12 cellular contexts compared by ENCODE assay signal in genomic region chr1:150532860-150533259, GRCh38. TPM values are rescaled to one million over a fixed set of nuclear protein-coding genes. Genes with fewer than 3 reads are reported as not detected.
A peak's percentile ranks its signal among the peaks of the same experiment; 100 is the strongest.
DNase-seq lines count a peak whose midpoint lies in the region; ATAC-seq and TF ChIP-seq lines count a peak whose summit lies in the region.
"Had no signal": no experiment of that assay in that cellular context is flagged by ENCODE, and none has a peak within 500 bp of the region (broad histone marks: within the 10 kb centered on the region; RNA-seq: fewer than 3 reads in every experiment).

No MANE protein-coding gene starts in this region.

- H3K4me1 ChIP-seq in Caco-2 (peaks cover 55% of the 10 kb centered on the region), hepatocyte (ENCODE audit: insufficient read depth) (peaks cover 6% of the 10 kb centered on the region), foreskin keratinocyte (peaks cover 33% of the 10 kb centered on the region)

- H3K27me3 Mint-ChIP-seq in Caco-2 (ENCODE audit: insufficient read depth, unreplicated experiment): no peaks in the 10 kb centered on the region
- H3K27me3 Mint-ChIP-seq in activated CD4-positive, alpha-beta T cell treated with anti-CD3 and anti-CD28 coated beads for 36 hours: no peaks in the 10 kb centered on the region
- H3K27me3 Mint-ChIP-seq: CD4-positive, CD25-positive, alpha-beta regulatory T cell had no signal

- no peaks in the 10 kb centered on the region for H4K20me1 ChIP-seq in hepatocyte (ENCODE audit: insufficient read depth, poor library complexity, severe bottlenecking)

- H3K9me3 Mint-ChIP-seq in Caco-2 (ENCODE audit: unreplicated experiment): no peaks in the 10 kb centered on the region
- H3K9me3 Mint-ChIP-seq in activated CD4-positive, alpha-beta T cell treated with anti-CD3 and anti-CD28 coated beads for 36 hours (ENCODE audit: low read depth): no peaks in the 10 kb centered on the region
- H3K9me3 Mint-ChIP-seq: CD4-positive, CD25-positive, alpha-beta regulatory T cell; T-helper 1 cell treated with Interleukin-12 subunit alpha and Interleukin-12 subunit beta and Interleukin-4 antibody, amounts not matched to agents 30 μg/mL and 1 μg/mL, for 36 hours had no signal

- DNase-seq in Caco-2: no peak
- DNase-seq in RWPE1 (ENCODE audit: low spot score): no peak
- DNase-seq in hepatocyte (ENCODE audit: low spot score): no peak
- DNase-seq in sciatic nerve (ENCODE audit: low spot score): no peak
- no peak for DNase-seq in foreskin keratinocyte
- no peak for DNase-seq in stimulated activated CD4-positive, alpha-beta T cell treated with anti-CD3 and anti-CD28 coated beads, Interleukin-4, amount 100 ng/mL, for 4 hours
- no peak for DNase-seq in activated CD4-positive, alpha-beta T cell treated with anti-CD3 and anti-CD28 coated beads for 36 hours
- DNase-seq: effector memory CD4-positive, alpha-beta T cell had no signal

- H3K4me3 Mint-ChIP-seq in Caco-2 (ENCODE audit: unreplicated experiment): peak overlapping the region; percentile 66
- H3K4me3 Mint-ChIP-seq in activated CD4-positive, alpha-beta T cell treated with anti-CD3 and anti-CD28 coated beads for 36 hours: no peak overlapping the region
- H3K4me3 Mint-ChIP-seq: CD4-positive, CD25-positive, alpha-beta regulatory T cell; T-helper 1 cell treated with Interleukin-12 subunit alpha and Interleukin-12 subunit beta and Interleukin-4 antibody, amounts not matched to agents 30 μg/mL and 1 μg/mL, for 36 hours had no signal

- peak overlapping the region; percentile 68 for H3K4me2 ChIP-seq in hepatocyte
- H3K4me2 ChIP-seq: smooth muscle cell had no signal

- no peaks in the 10 kb centered on the region for H3K27me3 ChIP-seq in Caco-2 (replicated peaks; ENCODE audit: control insufficient read depth, insufficient read depth, low read length)
- H3K27me3 ChIP-seq in hepatocyte: no peaks in the 10 kb centered on the region
- no peaks in the 10 kb centered on the region for H3K27me3 ChIP-seq in foreskin keratinocyte

- H3K36me3 ChIP-seq in Caco-2 (ENCODE audit: control insufficient read depth, insufficient read depth, low read length): no peaks in the 10 kb centered on the region
- H3K36me3 ChIP-seq in hepatocyte (replicated peaks; ENCODE audit: insufficient read depth, low read depth): no peaks in the 10 kb centered on the region

- TSS peak; percentile 62 for BruUV-seq in Caco-2 (replicated peaks; lab: Mats Ljungman, UMichigan)

- H3K9me2 ChIP-seq in hepatocyte (replicated peaks; ENCODE audit: insufficient read depth): no peaks in the 10 kb centered on the region

- H3K9me3 ChIP-seq in Caco-2 (no peaks in the 10 kb centered on the region), hepatocyte (ENCODE audit: low read depth) (no peaks in the 10 kb centered on the region)

- TF ChIP-seq CTCF in Caco-2 (IDR thresholded peaks at IDR 0.05; ENCODE audit: insufficient read depth in 1 of 2, low read depth in 1 of 2, low read length in 1 of 2, severe bottlenecking in 1 of 2, unreplicated experiment in 1 of 2) (no peak), RWPE1 (conservative IDR thresholded peaks at IDR 0.05; ENCODE audit: low read depth) (peak; percentile 39; the same call in 1 of the 2 replicates), hepatocyte (IDR thresholded peaks at IDR 0.05; ENCODE audit: poor library complexity) (no peak), foreskin keratinocyte (conservative IDR thresholded peaks at IDR 0.05) (no peak)

- WGBS in hepatocyte (ENCODE audit: low lambda C conversion rate, missing lambda C conversion rate): 69% methylated on average over 5 of the region's 5 CpGs

- H3K27ac ChIP-seq in RWPE1 (peak overlapping the region; percentile 93), hepatocyte (peak overlapping the region; percentile 73), foreskin keratinocyte (no peak overlapping the region)

- H3K4me3 ChIP-seq in Caco-2 (ENCODE audit: low read depth, low read length): no peak overlapping the region
- no peak overlapping the region for H3K4me3 ChIP-seq in hepatocyte
- H3K4me3 ChIP-seq: smooth muscle cell had no signal

- POLR2A ChIA-PET in Caco-2 (lab: Charles Lee) (interaction anchor here (0.6 to 1.4 kb wide), 7 partner anchors 16 to 371 kb away, joined by 3 to 17 read pairs (median 4); partner anchors contain the start of genes ENSA, FALEC, MCL1 and TARS2), RWPE1 (lab: Yijun Ruan, JAX; ENCODE audit: low non-redundant PET) (no interaction called here)
- POLR2A ChIA-PET in activated CD4-positive, alpha-beta T cell treated with anti-CD3 and anti-CD28 coated beads for 36 hours (lab: Charles Lee): interaction anchor here (0.5 to 0.7 kb wide), 3 partner anchors 111 to 223 kb away, joined by 3 to 5 read pairs (median 3); no protein-coding TSS in a partner anchor

- H2AFZ ChIP-seq in hepatocyte: no peak overlapping the region

- H3K36me3 Mint-ChIP-seq in Caco-2 (ENCODE audit: insufficient read depth, unreplicated experiment): peaks cover 18% of the 10 kb centered on the region
- no peaks in the 10 kb centered on the region for H3K36me3 Mint-ChIP-seq in activated CD4-positive, alpha-beta T cell treated with anti-CD3 and anti-CD28 coated beads for 36 hours (ENCODE audit: low read depth)
- H3K36me3 Mint-ChIP-seq: CD4-positive, CD25-positive, alpha-beta regulatory T cell had no signal

- CTCF ChIA-PET in Caco-2 (lab: Charles Lee): interaction anchor here (0.5 to 2.4 kb wide), 19 partner anchors 11 to 817 kb away, joined by 3 to 38 read pairs (median 5); partner anchors contain the start of genes ADAMTSL4, FALEC and RPRD2
- CTCF ChIA-PET in RWPE1 (lab: Yijun Ruan, JAX): interaction anchor here (0.5 to 2.4 kb wide), 11 partner anchors 10 to 674 kb away, joined by 3 to 15 read pairs (median 4); partner anchors contain the start of gene FALEC
- CTCF ChIA-PET in activated CD4-positive, alpha-beta T cell treated with anti-CD3 and anti-CD28 coated beads for 36 hours (lab: Charles Lee): interaction anchor here (0.6 to 2.1 kb wide), 15 partner anchors 14 to 502 kb away, joined by 3 to 16 read pairs (median 4); partner anchors contain the start of gene FALEC

- H3K27ac Mint-ChIP-seq in Caco-2 (ENCODE audit: unreplicated experiment): peak overlapping the region; percentile 91
- no peak overlapping the region for H3K27ac Mint-ChIP-seq in activated CD4-positive, alpha-beta T cell treated with anti-CD3 and anti-CD28 coated beads for 36 hours
- H3K27ac Mint-ChIP-seq: T-helper 1 cell treated with Interleukin-12 subunit alpha and Interleukin-12 subunit beta and Interleukin-4 antibody, amounts not matched to agents 30 μg/mL and 1 μg/mL, for 36 hours had no signal

- intact Hi-C loops in Caco-2 (cut with micrococcal nuclease; ENCODE audit: unreplicated experiment) (loop anchor here (1.0 kb wide), 4 partner anchors 15 to 69 kb away; partner anchors contain the start of genes FALEC and TARS2), sciatic nerve (cut with DNase I) (no loop called here)
- intact Hi-C loops in activated CD4-positive, alpha-beta T cell treated with anti-CD3 and anti-CD28 coated beads for 36 hours (cut with DNase I, micrococcal nuclease): loop anchor here (1.0 to 10.0 kb wide), 3 partner anchors 69 to 278 kb away; partner anchors contain the start of gene CA14 (in 1 of the 2)

- H3K79me2 ChIP-seq in hepatocyte: no peaks in the 10 kb centered on the region

- H3K4me1 Mint-ChIP-seq in Caco-2 (ENCODE audit: low read depth, unreplicated experiment): peaks cover 45% of the 10 kb centered on the region
- H3K4me1 Mint-ChIP-seq in activated CD4-positive, alpha-beta T cell treated with anti-CD3 and anti-CD28 coated beads for 36 hours: no peaks in the 10 kb centered on the region

- ATAC-seq in sciatic nerve: peak; percentile 13
- no peak for ATAC-seq in HG03520 (IDR thresholded peaks at IDR 0.05; ENCODE audit: unreplicated experiment)
- no peak for ATAC-seq in foreskin keratinocyte
- no peak for ATAC-seq in activated CD4-positive, alpha-beta T cell treated with anti-CD3 and anti-CD28 coated beads for 36 hours

RNA-seq across cellular contexts. Expression of gene ADAMTSL4, which starts 16.3 kb away (rescaled TPM):
- 16.1 and 17.6 TPM in 2 replicates for total RNA-seq in Caco-2 (2022)
- total RNA-seq in hepatocyte: 3.7 and 8.1 TPM in 2 replicates
- 19.7 and 28.0 TPM in 2 replicates for polyA plus RNA-seq in hepatocyte
- 70.2 TPM for total RNA-seq in sciatic nerve
- total RNA-seq in foreskin keratinocyte: 0.65 and 1.6 TPM in 2 replicates
- polyA plus RNA-seq in foreskin keratinocyte: 1.3 and 2.1 TPM in 2 replicates
- total RNA-seq in activated CD4-positive, alpha-beta T cell treated with anti-CD3 and anti-CD28 coated beads for 36 hours: under 1 TPM; 0.28 to 0.59 TPM

RNA-seq across cellular contexts. Expression of gene FALEC, which starts 17.3 kb away (rescaled TPM):
- 0.59 and 0.63 TPM in 2 replicates for total RNA-seq in Caco-2 (2022)
- total RNA-seq in hepatocyte: not detected in 2 replicates
- 0.39 TPM in 1 of 2 replicates, not detected in the other for polyA plus RNA-seq in hepatocyte
- total RNA-seq in sciatic nerve: not detected
- not detected in 2 replicates for total RNA-seq in foreskin keratinocyte
- polyA plus RNA-seq in foreskin keratinocyte: 0.13 and 0.16 TPM in 2 replicates
- under 1 TPM in 1 of 2 experiments, not detected in 1; 0.34 TPM for total RNA-seq in activated CD4-positive, alpha-beta T cell treated with anti-CD3 and anti-CD28 coated beads for 36 hours
- total RNA-seq: CD4-positive, CD25-positive, alpha-beta regulatory T cell; smooth muscle cell had no signal

RNA-seq across cellular contexts. Expression of gene ECM1, which starts 25.0 kb away (rescaled TPM):
- 0.95 and 2.4 TPM in 2 replicates for total RNA-seq in Caco-2 (2022)
- total RNA-seq in hepatocyte: 1.0 and 3.0 TPM in 2 replicates
- 7.1 and 8.8 TPM in 2 replicates for polyA plus RNA-seq in hepatocyte
- total RNA-seq in sciatic nerve: 19.7 TPM
- total RNA-seq in foreskin keratinocyte: 59.5 and 73.1 TPM in 2 replicates
- polyA plus RNA-seq in foreskin keratinocyte: 87.6 and 100 TPM in 2 replicates
- 1 to 10 TPM in 1 of 2 experiments, under 1 TPM in 1; 0.96 to 1.2 TPM for total RNA-seq in activated CD4-positive, alpha-beta T cell treated with anti-CD3 and anti-CD28 coated beads for 36 hours

RNA-seq across cellular contexts. Expression of gene TARS2, which starts 45.6 kb away (rescaled TPM):
- 26.8 and 30.6 TPM in 2 replicates for total RNA-seq in Caco-2 (2022)
- total RNA-seq in hepatocyte: 9.1 and 10.1 TPM in 2 replicates
- 18.2 and 19.2 TPM in 2 replicates for polyA plus RNA-seq in hepatocyte
- 22.4 TPM for total RNA-seq in sciatic nerve
- 26.2 and 27.4 TPM in 2 replicates for total RNA-seq in foreskin keratinocyte
- 21.0 and 23.6 TPM in 2 replicates for polyA plus RNA-seq in foreskin keratinocyte
- total RNA-seq in activated CD4-positive, alpha-beta T cell treated with anti-CD3 and anti-CD28 coated beads for 36 hours: 10 to 100 TPM; 43.8 to 58.6 TPM

RNA-seq across cellular contexts. Expression of gene MCL1, which starts 46.5 kb away (rescaled TPM):
- total RNA-seq in Caco-2 (2022): 130 and 134 TPM in 2 replicates
- 302 and 388 TPM in 2 replicates for total RNA-seq in hepatocyte
- polyA plus RNA-seq in hepatocyte: 150 and 181 TPM in 2 replicates
- total RNA-seq in sciatic nerve: 214 TPM
- 180 and 202 TPM in 2 replicates for total RNA-seq in foreskin keratinocyte
- polyA plus RNA-seq in foreskin keratinocyte: 81.0 and 98.8 TPM in 2 replicates
- total RNA-seq in activated CD4-positive, alpha-beta T cell treated with anti-CD3 and anti-CD28 coated beads for 36 hours: 100 to 1,000 TPM; 185 to 265 TPM
